In the genomic region with DNA sequence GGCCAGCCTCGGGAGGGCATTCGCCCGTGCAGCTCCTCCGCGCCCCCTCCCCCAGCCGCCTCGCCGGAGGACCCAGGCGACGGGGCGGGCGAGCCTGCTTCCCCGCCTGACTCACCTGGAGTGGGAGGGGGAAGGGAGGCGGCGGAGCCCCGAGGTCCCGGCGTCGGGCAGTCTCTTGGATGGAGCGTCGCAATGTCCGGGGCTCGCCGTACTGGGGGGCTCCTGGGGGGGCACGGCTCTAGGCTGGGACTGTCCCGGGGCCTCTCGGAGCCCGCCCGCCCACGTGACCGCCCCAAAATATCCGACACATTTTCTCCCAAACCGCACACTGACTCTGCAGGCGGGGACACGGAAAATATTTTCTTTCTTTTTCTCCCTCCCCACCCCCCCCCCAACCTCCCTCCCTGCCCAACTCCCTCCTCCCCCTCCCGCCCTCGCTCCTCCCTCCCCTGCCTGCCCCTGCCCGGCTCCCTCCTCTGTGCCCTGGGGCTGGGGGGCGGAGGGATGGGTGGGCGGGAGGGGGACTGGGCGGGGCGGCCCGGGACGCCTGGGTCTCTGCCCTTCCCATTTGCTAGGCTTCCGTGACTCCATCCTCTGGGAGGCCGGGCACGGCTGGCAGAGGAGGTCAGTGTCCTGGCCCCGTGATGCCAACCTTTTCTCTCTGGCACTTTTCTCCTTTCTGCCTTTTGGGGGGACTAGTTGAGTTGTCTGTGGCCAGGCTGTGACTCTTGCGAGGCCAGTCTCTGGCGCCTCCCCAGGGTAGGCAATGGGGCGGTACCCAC, we compare ENCODE assay signal across 8 cellular contexts. TPM values are rescaled to one million over a fixed set of nuclear protein-coding genes. Genes with fewer than 3 reads are reported as not detected.
DNase-seq lines count a peak whose midpoint lies in the region; ATAC-seq, FAIRE-seq and TF ChIP-seq lines count a peak whose summit lies in the region.

A gene (minus strand): TSS at position 351 of the 782 bp plus-strand sequence. CDS start 4,664 bp downstream, outside the sequence.

- no peak for FAIRE-seq in GM12892 (lab: Jason Lieb, UNC)

- H3K36me3 ChIP-seq in muscle layer of colon (ENCODE audit: insufficient read depth, low read length), result peaks cover 10% of the 10 kb centered on the region

- TF ChIP-seq POLR2A in GM12892 (IDR thresholded peaks at IDR 0.05; ENCODE audit: low read depth, low read length), result no peak

- ATAC-seq in activated T-cell treated with anti-CD3 and anti-CD28 coated beads, Interleukin-2, amount 50 U/mL, for 4 hours, result peak; percentile 74 to 75
- ATAC-seq in GM21447 (IDR thresholded peaks at IDR 0.05; ENCODE audit: unreplicated experiment), result no peak

- peak; percentile 22 for TF ChIP-seq CTCF in epithelial cell of proximal tubule (conservative IDR thresholded peaks at IDR 0.05; ENCODE audit: low read depth, low read length)
- no peak for TF ChIP-seq CTCF in subcutaneous adipose tissue (IDR thresholded peaks at IDR 0.05; ENCODE audit: low read depth)

- H3K9me3 ChIP-seq in muscle layer of colon (ENCODE audit: low read length), result no peaks in the 10 kb centered on the region

- peak within 1 kb of the TSS; percentile 66 for H3K4me3 ChIP-seq in epithelial cell of proximal tubule (ENCODE audit: low read depth, low read length)
- H3K4me3 ChIP-seq in muscle layer of colon (ENCODE audit: low read depth in 1 of 2, low read length in 2 of 2), result peak within 1 kb of the TSS; percentile 70 to 80

- H3K4me3 Mint-ChIP-seq in activated T-cell treated with anti-CD3 and anti-CD28 coated beads, Interleukin-2, amount 50 U/mL, for 4 hours, result peak within 1 kb of the TSS; percentile 85

- H3K27me3 Mint-ChIP-seq in activated T-cell treated with anti-CD3 and anti-CD28 coated beads, Interleukin-2, amount 50 U/mL, for 4 hours (ENCODE audit: low read depth), result no peaks in the 10 kb centered on the region

- peak within 1 kb of the TSS; percentile 69 for H3K9ac ChIP-seq in muscle layer of colon (ENCODE audit: low read length)

- peak within 1 kb of the TSS; percentile 93 for H3K27ac ChIP-seq in muscle layer of colon (ENCODE audit: low read depth, low read length)

- H3K27me3 ChIP-seq in muscle layer of colon (ENCODE audit: control insufficient read depth in 1 of 2, insufficient read depth in 2 of 2, low read length in 2 of 2), result no peaks in the 10 kb centered on the region

- peaks cover 44% of the 10 kb centered on the region for H3K4me1 ChIP-seq in muscle layer of colon (ENCODE audit: insufficient read depth, low read length)

- peaks cover 72% of the 10 kb centered on the region for H3K4me1 Mint-ChIP-seq in activated T-cell treated with anti-CD3 and anti-CD28 coated beads, Interleukin-2, amount 50 U/mL, for 4 hours (ENCODE audit: low read depth)

- H3K36me3 Mint-ChIP-seq in activated T-cell treated with anti-CD3 and anti-CD28 coated beads, Interleukin-2, amount 50 U/mL, for 4 hours (ENCODE audit: insufficient read depth), result peaks cover under 1% of the 10 kb centered on the region

- no peaks in the 10 kb centered on the region for H3K9me3 Mint-ChIP-seq in activated T-cell treated with anti-CD3 and anti-CD28 coated beads, Interleukin-2, amount 50 U/mL, for 4 hours

- DNase-seq in GM12892 (ENCODE audit: insufficient read length), result peak; percentile 58
- peak; percentile 82 for DNase-seq in NCI-H226
- DNase-seq in activated T-cell treated with anti-CD3 and anti-CD28 coated beads, Interleukin-2, amount 50 U/mL, for 4 hours, result peak; percentile 71
- no peak for DNase-seq in epithelial cell of proximal tubule (ENCODE audit: low read depth)
- no peak for DNase-seq in COLO668 (lab: John Stamatoyannopoulos, UW; ENCODE audit: unreplicated experiment)

RNA-seq across cellular contexts. Expression of the gene that starts here (rescaled TPM):
- 1.9 TPM for polyA plus RNA-seq in GM12892 (2012; ENCODE audit: missing spikeins)
- total RNA-seq in activated T-cell treated with anti-CD3 and anti-CD28 coated beads, Interleukin-2, amount 50 U/mL, for 4 hours, result 10 to 100 TPM; 34.4 to 38.4 (median 38.0) TPM
- 4.2 and 6.1 TPM in 2 replicates for total RNA-seq in epithelial cell of proximal tubule
- total RNA-seq in subcutaneous adipose tissue, result 10 to 100 TPM in 3 of 4 donors, 1 to 10 TPM in 1; 4.2 to 14.1 (median 10.9) TPM

Comparison
In these comparisons a context has a peak if more than half of its experiments do, and no peak if none do; other contexts are left out.
1. DNase-seq: peak in GM12892 (single experiment), NCI-H226 (single experiment) and activated T-cell treated with anti-CD3 and anti-CD28 coated beads, Interleukin-2, amount 50 U/mL, for 4 hours (single experiment); none in epithelial cell of proximal tubule (single experiment) and COLO668 (single experiment).